34 cellular contexts compared by ENCODE assay signal in the genomic region with DNA sequence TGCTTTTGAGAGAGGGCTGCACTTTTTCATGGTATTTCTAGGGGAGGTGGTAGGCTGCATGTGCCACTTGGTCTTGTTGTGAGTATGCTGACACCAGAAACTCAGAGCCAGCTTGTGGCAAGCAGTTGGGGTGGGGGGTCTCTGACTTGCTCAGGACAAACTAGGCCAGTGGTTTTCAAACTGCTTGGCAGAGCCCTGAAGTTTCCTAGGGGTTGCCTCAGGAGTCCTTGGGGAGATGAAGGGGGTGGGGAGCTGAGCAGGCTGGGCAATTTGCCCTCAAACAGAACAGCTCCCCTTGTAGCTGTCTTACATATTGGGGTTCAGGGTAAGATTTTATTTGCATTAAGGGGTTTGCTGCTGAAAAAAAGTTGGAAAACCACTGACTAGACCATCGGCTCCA. TPM values are rescaled to one million over a fixed set of nuclear protein-coding genes. Genes with fewer than 3 reads are reported as not detected.
"Had no signal": no experiment of that assay in that cellular context is flagged by ENCODE, and none has a peak within 500 bp of the region (broad histone marks: within the 10 kb centered on the region; RNA-seq: fewer than 3 reads in every experiment).

No MANE protein-coding gene starts in this region.

- H3K27ac Mint-ChIP-seq: activated CD4-positive, alpha-beta memory T cell treated with anti-CD3 and anti-CD28 coated beads, Interleukin-2, amount 10 ng/mL, durations not matched to agents 7 days and 5 days; activated CD8-positive, alpha-beta memory T cell treated with anti-CD3 and anti-CD28 coated beads, Interleukin-2, amount 10 ng/mL, durations not matched to agents 7 days and 5 days; activated naive CD8-positive, alpha-beta T cell treated with anti-CD3 and anti-CD28 coated beads for 36 hours had no signal

- H3K4me2 ChIP-seq: PC-9 had no signal

- H3K9me3 ChIP-seq: ascending aorta had no signal

- ATAC-seq: activated CD8-positive, alpha-beta memory T cell treated with anti-CD3 and anti-CD28 coated beads, Interleukin-2, amount 10 ng/mL, durations not matched to agents 7 days and 5 days had no signal

- H3K9me3 Mint-ChIP-seq: activated CD4-positive, alpha-beta memory T cell treated with anti-CD3 and anti-CD28 coated beads, Interleukin-2, amount 10 ng/mL, durations not matched to agents 7 days and 5 days; activated naive CD8-positive, alpha-beta T cell treated with anti-CD3 and anti-CD28 coated beads for 36 hours had no signal

- H3K4me1 Mint-ChIP-seq: activated naive CD8-positive, alpha-beta T cell treated with anti-CD3 and anti-CD28 coated beads for 36 hours had no signal

- H3K36me3 Mint-ChIP-seq: activated CD8-positive, alpha-beta memory T cell treated with anti-CD3 and anti-CD28 coated beads, Interleukin-2, amount 10 ng/mL, durations not matched to agents 7 days and 5 days; activated naive CD8-positive, alpha-beta T cell treated with anti-CD3 and anti-CD28 coated beads for 36 hours had no signal

- H3K4me3 ChIP-seq: ascending aorta, cardiac muscle cell, PC-9, SK-N-MC had no signal

- H3K27me3 ChIP-seq: ascending aorta, cardiac muscle cell had no signal

- H3K27ac ChIP-seq: ascending aorta, cardiac muscle cell, PC-9, SK-N-MC, WERI-Rb-1 had no signal

- DNase-seq: activated CD4-positive, alpha-beta memory T cell treated with anti-CD3 and anti-CD28 coated beads, Interleukin-2, amount 10 ng/mL, durations not matched to agents 7 days and 5 days; activated CD4-positive, alpha-beta T cell treated with anti-CD3 and anti-CD28 coated beads for 1 hour; activated CD4-positive, alpha-beta T cell treated with anti-CD3 and anti-CD28 coated beads for 48 hours; activated CD4-positive, CD25-positive, alpha-beta regulatory T cell; activated CD8-positive, alpha-beta memory T cell treated with anti-CD3 and anti-CD28 coated beads for 24 hours; activated CD8-positive, alpha-beta memory T cell treated with anti-CD3 and anti-CD28 coated beads, Interleukin-2, amount 50 U/mL, for 48 hours; activated effector memory CD4-positive, alpha-beta T cell treated with Interleukin-2 at 50 U/mL for 16 hours; activated naive CD4-positive, alpha-beta T cell; activated naive CD4-positive, alpha-beta T cell treated with anti-CD3 and anti-CD28 coated beads, Interleukin-2, amount 50 U/mL, for 16 hours; activated naive CD8-positive, alpha-beta T cell treated with anti-CD3 and anti-CD28 coated beads for 36 hours; activated T-cell treated with anti-CD3 and anti-CD28 coated beads, Interleukin-2, amount 50 U/mL, for 48 hours; amygdala; Kasumi-1; KG1; MM.1S; MV-4-11; NCI-H1092; NCI-H1436 treated with DMSO at 0.1 percent for 48 hours; NCI-H1694 treated with DMSO at 0.1 percent for 48 hours; NCI-H2029 treated with DMSO at 0.1 percent for 48 hours; NCI-H2107; NCI-H2171; NCI-H510A; NCI-H526; NCI-H748 treated with DMSO at 0.1 percent for 48 hours; NK-92 treated with Interleukin-12 subunit alpha and Interleukin-12 subunit beta, amount 100 ng/mL, for 24 hours; PC-9; Right ventricle myocardium superior; T1000; WERI-Rb-1 had no signal

- H3K4me3 Mint-ChIP-seq: activated CD4-positive, alpha-beta memory T cell treated with anti-CD3 and anti-CD28 coated beads, Interleukin-2, amount 10 ng/mL, durations not matched to agents 7 days and 5 days; activated CD8-positive, alpha-beta memory T cell treated with anti-CD3 and anti-CD28 coated beads, Interleukin-2, amount 10 ng/mL, durations not matched to agents 7 days and 5 days; activated naive CD8-positive, alpha-beta T cell treated with anti-CD3 and anti-CD28 coated beads for 36 hours had no signal

- H2AFZ ChIP-seq: PC-9 had no signal

RNA-seq across cellular contexts. Expression of a gene that starts 42.1 kb away (rescaled TPM):
- total RNA-seq: PC-9 had no signal
